28 cellular contexts compared by ENCODE assay signal in the genomic region with DNA sequence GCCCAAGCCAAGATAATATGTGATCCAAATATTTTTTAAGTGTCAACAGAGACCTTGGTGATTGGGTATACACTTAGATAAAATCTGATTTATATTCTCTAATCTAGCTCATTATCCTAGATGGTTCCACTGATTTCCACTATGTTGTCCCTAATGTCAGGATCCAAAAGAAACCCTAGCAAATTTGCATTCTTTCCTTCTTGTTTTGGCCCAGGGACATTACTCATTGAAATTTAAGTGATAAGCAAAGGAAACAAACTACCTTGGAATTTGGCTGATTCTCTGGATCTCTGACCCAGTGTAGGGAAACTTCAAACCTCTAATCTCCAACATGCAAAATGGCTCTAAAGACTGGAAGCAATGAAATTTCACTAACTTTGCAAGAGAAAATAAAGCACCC.
"Had no signal": no experiment of that assay in that cellular context is flagged by ENCODE, and none has a peak within 500 bp of the region (broad histone marks: within the 10 kb centered on the region; RNA-seq: fewer than 3 reads in every experiment).

No MANE protein-coding gene starts in this region.

- H3K4me1 ChIP-seq: neural progenitor cell, parathyroid adenoma, psoas muscle, right lobe of liver, sigmoid colon, stomach, thyroid gland, tibial nerve, upper lobe of right lung, uterus had no signal

- H3K9me3 ChIP-seq: ovary, right lobe of liver, sigmoid colon, stomach, thoracic aorta, thyroid gland, upper lobe of right lung, uterus had no signal

- H3K36me3 ChIP-seq: neural progenitor cell, ovary, right lobe of liver, sigmoid colon, stomach, thoracic aorta, thyroid gland, tibial nerve, upper lobe of right lung, uterus had no signal

- H3K27me3 ChIP-seq: neural progenitor cell, ovary, right lobe of liver, sigmoid colon, stomach, thyroid gland, tibial nerve, upper lobe of right lung, uterus had no signal

- H3K9me3 Mint-ChIP-seq: neural progenitor cell had no signal

- H3K27ac ChIP-seq: neural progenitor cell, ovary, parathyroid adenoma, psoas muscle, right lobe of liver, sigmoid colon, stomach, thoracic aorta, thyroid gland, tibial nerve, upper lobe of right lung, uterus had no signal

- H3K4me1 Mint-ChIP-seq: natural killer cell; neural progenitor cell; stimulated activated effector memory CD8-positive, alpha-beta T cell treated with anti-CD3 and anti-CD28 coated beads, Interleukin-12 subunit alpha, Interleukin-12 subunit beta, amount 100 ng/mL, for 72 hours; stimulated activated naive B cell treated with anti-CD40 and anti-IgM and Interleukin-4, amounts not matched to agents 10 μg/mL and 1 μg/mL and 100 μg/mL, for 72 hours had no signal

- H3K79me2 ChIP-seq: parathyroid adenoma had no signal

- DNase-seq: natural killer cell; occipital lobe; ovary; posterior cingulate gyrus; psoas muscle; right cardiac atrium; right lobe of liver; sigmoid colon; small intestine; stimulated activated CD4-positive, alpha-beta T cell treated with anti-CD3 and anti-CD28 coated beads, Interleukin-15, amount 100 ng/mL, for 24 hours; stimulated activated CD4-positive, alpha-beta T cell treated with anti-CD3 and anti-CD28 coated beads, Interleukin-2, amount 100 ng/mL, for 24 hours; stimulated activated CD4-positive, alpha-beta T cell treated with anti-CD3 and anti-CD28 coated beads, Interleukin-2, amount 100 ng/mL, for 48 hours; stimulated activated CD4-positive, alpha-beta T cell treated with anti-CD3 and anti-CD28 coated beads, Interleukin-4, amount 100 ng/mL, for 24 hours; stimulated activated naive B cell treated with anti-CD40 and anti-IgM and Interleukin-4, amounts not matched to agents 10 μg/mL and 1 μg/mL and 100 μg/mL, for 72 hours; stimulated activated naive CD4-positive, alpha-beta T cell treated with Interleukin-2 at 50 U/mL for 16 hours; stomach; thyroid gland; upper lobe of right lung; uterus had no signal

- H3K9ac ChIP-seq: neural progenitor cell, parathyroid adenoma had no signal

- H3K4me3 Mint-ChIP-seq: natural killer cell; nephron; neural progenitor cell; stimulated activated effector memory CD8-positive, alpha-beta T cell treated with anti-CD3 and anti-CD28 coated beads, Interleukin-12 subunit alpha, Interleukin-12 subunit beta, amount 100 ng/mL, for 72 hours; stimulated activated naive B cell treated with anti-CD40 and anti-IgM and Interleukin-4, amounts not matched to agents 10 μg/mL and 1 μg/mL and 100 μg/mL, for 72 hours; stimulated activated naive CD8-positive, alpha-beta T cell treated with anti-CD3 and anti-CD28 coated beads, Interleukin-15, Interleukin-2, amounts not matched to agents 100 ng/mL and 50 ng/mL, for 24 hours; type B pancreatic cell had no signal

- H3K4me2 ChIP-seq: neural progenitor cell had no signal

- H3K27ac Mint-ChIP-seq: natural killer cell; nephron; neural progenitor cell; progenitor cell of endocrine pancreas; stimulated activated effector memory CD8-positive, alpha-beta T cell treated with anti-CD3 and anti-CD28 coated beads, Interleukin-12 subunit alpha, Interleukin-12 subunit beta, amount 100 ng/mL, for 72 hours; stimulated activated naive B cell treated with anti-CD40 and anti-IgM and Interleukin-4, amounts not matched to agents 10 μg/mL and 1 μg/mL and 100 μg/mL, for 72 hours; stimulated activated naive CD8-positive, alpha-beta T cell treated with anti-CD3 and anti-CD28 coated beads, Interleukin-15, Interleukin-2, amounts not matched to agents 100 ng/mL and 50 ng/mL, for 24 hours had no signal

- H2AFZ ChIP-seq: neural progenitor cell, parathyroid adenoma had no signal

- FAIRE-seq: small intestine had no signal

- H3K27me3 Mint-ChIP-seq: progenitor cell of endocrine pancreas; stimulated activated naive B cell treated with anti-CD40 and anti-IgM and Interleukin-4, amounts not matched to agents 10 μg/mL and 1 μg/mL and 100 μg/mL, for 72 hours; stimulated activated naive CD8-positive, alpha-beta T cell treated with anti-CD3 and anti-CD28 coated beads, Interleukin-15, Interleukin-2, amounts not matched to agents 100 ng/mL and 50 ng/mL, for 24 hours; type B pancreatic cell had no signal

- H3K4me3 ChIP-seq: neural progenitor cell, ovary, psoas muscle, right lobe of liver, sigmoid colon, stomach, thoracic aorta, thyroid gland, tibial nerve, upper lobe of right lung, uterus had no signal

- H3K36me3 Mint-ChIP-seq: natural killer cell; neural progenitor cell; stimulated activated effector memory CD8-positive, alpha-beta T cell treated with anti-CD3 and anti-CD28 coated beads, Interleukin-12 subunit alpha, Interleukin-12 subunit beta, amount 100 ng/mL, for 72 hours; stimulated activated naive B cell treated with anti-CD40 and anti-IgM and Interleukin-4, amounts not matched to agents 10 μg/mL and 1 μg/mL and 100 μg/mL, for 72 hours; type B pancreatic cell had no signal
